Comparison of ENCODE assay signal across 13 cellular contexts in genomic region chr6:131430531-131430930, GRCh38.
A peak's percentile ranks its signal among the peaks of the same experiment; 100 is the strongest.
DNase-seq lines count a peak whose midpoint lies in the region; ATAC-seq lines count a peak whose summit lies in the region.
"Had no signal": no experiment of that assay in that cellular context is flagged by ENCODE, and none has a peak within 500 bp of the region (broad histone marks: within the 10 kb centered on the region; RNA-seq: fewer than 3 reads in every experiment).

No MANE protein-coding gene starts in this region.

- no peaks in the 10 kb centered on the region for H3K27me3 Mint-ChIP-seq in activated T-cell treated with anti-CD3 and anti-CD28 coated beads, Interleukin-2, amount 50 U/mL, for 24 hours
- H3K27me3 Mint-ChIP-seq in activated T-cell treated with anti-CD3 and anti-CD28 coated beads, Interleukin-2, amount 50 U/mL, for 72 hours (ENCODE audit: low read depth): no peaks in the 10 kb centered on the region
- H3K27me3 Mint-ChIP-seq: CD4-positive, CD25-positive, alpha-beta regulatory T cell had no signal

- peaks cover 64% of the 10 kb centered on the region for H3K36me3 Mint-ChIP-seq in activated T-cell treated with anti-CD3 and anti-CD28 coated beads, Interleukin-2, amount 50 U/mL, for 24 hours (ENCODE audit: low read depth)
- H3K36me3 Mint-ChIP-seq in activated T-cell treated with anti-CD3 and anti-CD28 coated beads, Interleukin-2, amount 50 U/mL, for 72 hours (ENCODE audit: insufficient read depth in 2 of 2): peaks cover 8 to 18% of the 10 kb centered on the region in 2 donors
- H3K36me3 Mint-ChIP-seq: IgD-negative memory B cell had no signal

- peak overlapping the region; percentile 29 for H3K27ac Mint-ChIP-seq in activated T-cell treated with anti-CD3 and anti-CD28 coated beads, Interleukin-2, amount 50 U/mL, for 24 hours
- H3K27ac Mint-ChIP-seq in activated T-cell treated with anti-CD3 and anti-CD28 coated beads, Interleukin-2, amount 50 U/mL, for 72 hours: no peak overlapping the region
- H3K27ac Mint-ChIP-seq: CD4-positive, CD25-positive, alpha-beta regulatory T cell had no signal

- no peak overlapping the region for H3K4me3 Mint-ChIP-seq in activated T-cell treated with anti-CD3 and anti-CD28 coated beads, Interleukin-2, amount 50 U/mL, for 24 hours
- H3K4me3 Mint-ChIP-seq in activated T-cell treated with anti-CD3 and anti-CD28 coated beads, Interleukin-2, amount 50 U/mL, for 72 hours: no peak overlapping the region
- H3K4me3 Mint-ChIP-seq: CD4-positive, CD25-positive, alpha-beta regulatory T cell; IgD-negative memory B cell had no signal

- no peak for ATAC-seq in activated T-cell treated with anti-CD3 and anti-CD28 coated beads, Interleukin-2, amount 50 U/mL, for 72 hours (replicated peaks in 1 of 2)
- ATAC-seq in HG03280 (IDR thresholded peaks at IDR 0.05; ENCODE audit: unreplicated experiment): no peak
- no peak for ATAC-seq in HG02981 (IDR thresholded peaks at IDR 0.05; ENCODE audit: unreplicated experiment)
- ATAC-seq: HCT116 had no signal

- H3K4me1 Mint-ChIP-seq in activated T-cell treated with anti-CD3 and anti-CD28 coated beads, Interleukin-2, amount 50 U/mL, for 24 hours (ENCODE audit: low read depth): peaks cover 41% of the 10 kb centered on the region
- peaks cover 31% of the 10 kb centered on the region for H3K4me1 Mint-ChIP-seq in activated T-cell treated with anti-CD3 and anti-CD28 coated beads, Interleukin-2, amount 50 U/mL, for 72 hours (ENCODE audit: low read depth)

- DNase-seq in activated T-cell treated with anti-CD3 and anti-CD28 coated beads, Interleukin-2, amount 50 U/mL, for 24 hours: no peak
- DNase-seq in activated T-cell treated with anti-CD3 and anti-CD28 coated beads, Interleukin-2, amount 50 U/mL, for 72 hours: no peak
- peak; percentile 15 for DNase-seq in NCI-H69 (lab: John Stamatoyannopoulos, UW)
- peak; percentile 8 for DNase-seq in glomerular visceral epithelial cell (ENCODE audit: extremely low spot score)
- DNase-seq in NCI-H2196 treated with DMSO at 0.1 percent for 48 hours (lab: John Stamatoyannopoulos, UW; ENCODE audit: unreplicated experiment): no peak
- DNase-seq in amygdala (lab: John Stamatoyannopoulos, UW): no peak
- DNase-seq: CD4-positive, CD25-positive, alpha-beta regulatory T cell; DMS79; GF-D8 had no signal

- H3K9me3 Mint-ChIP-seq in activated T-cell treated with anti-CD3 and anti-CD28 coated beads, Interleukin-2, amount 50 U/mL, for 24 hours: peaks cover 12% of the 10 kb centered on the region
- peaks cover 1 to 2% of the 10 kb centered on the region in 2 donors for H3K9me3 Mint-ChIP-seq in activated T-cell treated with anti-CD3 and anti-CD28 coated beads, Interleukin-2, amount 50 U/mL, for 72 hours

Comparison
In these comparisons a context has a peak if more than half of its experiments do, and no peak if none do; other contexts are left out.
1. DNase-seq: peak in NCI-H69 (single experiment) and glomerular visceral epithelial cell (single experiment); none in activated T-cell treated with anti-CD3 and anti-CD28 coated beads, Interleukin-2, amount 50 U/mL, for 24 hours (single experiment), activated T-cell treated with anti-CD3 and anti-CD28 coated beads, Interleukin-2, amount 50 U/mL, for 72 hours (0 of 2), NCI-H2196 treated with DMSO at 0.1 percent for 48 hours (single experiment) and amygdala (0 of 56).